1 cellular context compared by ENCODE assay signal in the genomic region with DNA sequence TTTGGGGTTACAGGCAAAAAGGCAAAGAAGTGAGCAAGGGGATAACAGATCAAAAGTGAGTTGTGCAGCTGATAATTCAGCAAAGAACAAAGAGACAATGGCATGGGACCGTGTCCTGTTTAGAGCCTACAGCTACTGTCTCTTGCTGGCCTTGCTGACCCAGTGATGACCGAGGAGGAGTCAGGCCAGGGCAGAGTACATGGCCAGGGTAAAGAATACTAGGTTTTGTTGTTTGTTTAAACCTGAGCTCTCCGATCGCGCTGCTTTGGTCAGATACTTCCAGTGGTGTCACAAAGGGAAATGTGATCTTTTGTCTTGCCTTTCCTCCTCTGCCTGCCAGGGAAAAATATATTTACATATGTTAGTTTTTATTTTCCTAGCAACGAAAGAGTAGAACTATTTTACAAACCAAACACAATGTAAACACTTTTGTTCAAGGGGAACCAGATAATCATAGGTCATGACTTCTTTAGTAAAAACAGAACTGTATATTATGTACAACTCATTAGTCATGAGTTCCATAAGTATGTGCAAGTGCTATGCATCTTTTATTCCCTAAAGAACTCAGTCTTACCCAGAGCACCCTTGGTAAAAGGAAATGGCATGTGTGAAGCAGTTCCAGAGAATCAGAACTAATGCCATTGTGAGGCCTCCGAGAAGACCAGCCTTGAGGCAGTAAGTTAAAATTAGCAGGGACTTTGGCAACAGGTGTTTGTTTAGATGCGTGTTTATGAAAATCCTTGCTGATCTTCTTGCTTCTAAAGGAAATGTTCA.
TF ChIP-seq lines count a peak whose summit lies in the region.

No MANE protein-coding gene starts in this region.

TF ChIP-seq in HepG2, 621 proteins besides CTCF, POLR2A, EP300 and RAD21 (continued from another document):
- TF ChIP-seq ZNF292 (CRISPR knock-in tag; IDR thresholded peaks at IDR 0.05; ENCODE audit: borderline replicate concordance, low read depth): 0 out of 2 replicates have a peak, but pooled peaks have one; percentile 39
- TF ChIP-seq, protein P1, sequence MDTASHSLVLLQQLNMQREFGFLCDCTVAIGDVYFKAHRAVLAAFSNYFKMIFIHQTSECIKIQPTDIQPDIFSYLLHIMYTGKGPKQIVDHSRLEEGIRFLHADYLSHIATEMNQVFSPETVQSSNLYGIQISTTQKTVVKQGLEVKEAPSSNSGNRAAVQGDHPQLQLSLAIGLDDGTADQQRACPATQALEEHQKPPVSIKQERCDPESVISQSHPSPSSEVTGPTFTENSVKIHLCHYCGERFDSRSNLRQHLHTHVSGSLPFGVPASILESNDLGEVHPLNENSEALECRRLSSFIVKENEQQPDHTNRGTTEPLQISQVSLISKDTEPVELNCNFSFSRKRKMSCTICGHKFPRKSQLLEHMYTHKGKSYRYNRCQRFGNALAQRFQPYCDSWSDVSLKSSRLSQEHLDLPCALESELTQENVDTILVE (CRISPR knock-in tag; IDR thresholded peaks at IDR 0.05): no peak
- TF ChIP-seq ZNF781 (CRISPR knock-in tag; IDR thresholded peaks at IDR 0.05; ENCODE audit: borderline replicate concordance, not compliant biosample characterization): no peak
- TF ChIP-seq ZNF24 (IDR thresholded peaks at IDR 0.05): no peak
- TF ChIP-seq ZBTB38 (CRISPR knock-in tag; IDR thresholded peaks at IDR 0.05): no peak
- no peak for TF ChIP-seq CHD2 (IDR thresholded peaks at IDR 0.05; ENCODE audit: low read depth, low read length)
- no peak for TF ChIP-seq ZNF678 (CRISPR knock-in tag; IDR thresholded peaks at IDR 0.05)
- TF ChIP-seq ZNF782 (CRISPR knock-in tag; IDR thresholded peaks at IDR 0.05; ENCODE audit: borderline replicate concordance): no peak
- no peak for TF ChIP-seq MED1 (CRISPR knock-in tag; IDR thresholded peaks at IDR 0.05)
- TF ChIP-seq ZNF747 (CRISPR knock-in tag; IDR thresholded peaks at IDR 0.05; ENCODE audit: borderline replicate concordance): no peak
- peak; percentile 29; the same call in 1 of the 2 replicates for TF ChIP-seq MIXL1 (CRISPR knock-in tag; IDR thresholded peaks at IDR 0.05)
- TF ChIP-seq PAX8 (CRISPR knock-in tag; IDR thresholded peaks at IDR 0.05; ENCODE audit: borderline replicate concordance): no peak
- TF ChIP-seq MTA3 (CRISPR knock-in tag; IDR thresholded peaks at IDR 0.05): no peak
- no peak for TF ChIP-seq SETDB1 (CRISPR knock-in tag; IDR thresholded peaks at IDR 0.05; ENCODE audit: borderline replicate concordance)
- TF ChIP-seq NFIB (CRISPR knock-in tag; IDR thresholded peaks at IDR 0.05; ENCODE audit: borderline replicate concordance): no peak
- TF ChIP-seq SOX13 (IDR thresholded peaks at IDR 0.05): peak; percentile 87
- TF ChIP-seq SOX13 (CRISPR knock-in tag; conservative IDR thresholded peaks at IDR 0.05 in 1 of 2, IDR thresholded peaks at IDR 0.05 in 1 of 2): peak in 1 of 2 experiments; percentile 92; a peak in 2 of 4 replicates
- TF ChIP-seq SRSF9 (IDR thresholded peaks at IDR 0.05; ENCODE audit: borderline replicate concordance, insufficient read depth, low read depth, low read length, poor library complexity, severe bottlenecking): no peak
- TF ChIP-seq AKAP8 (CRISPR knock-in tag; IDR thresholded peaks at IDR 0.05): no peak
- no peak for TF ChIP-seq TRIM24 (CRISPR knock-in tag; IDR thresholded peaks at IDR 0.05)
- TF ChIP-seq, protein P2, sequence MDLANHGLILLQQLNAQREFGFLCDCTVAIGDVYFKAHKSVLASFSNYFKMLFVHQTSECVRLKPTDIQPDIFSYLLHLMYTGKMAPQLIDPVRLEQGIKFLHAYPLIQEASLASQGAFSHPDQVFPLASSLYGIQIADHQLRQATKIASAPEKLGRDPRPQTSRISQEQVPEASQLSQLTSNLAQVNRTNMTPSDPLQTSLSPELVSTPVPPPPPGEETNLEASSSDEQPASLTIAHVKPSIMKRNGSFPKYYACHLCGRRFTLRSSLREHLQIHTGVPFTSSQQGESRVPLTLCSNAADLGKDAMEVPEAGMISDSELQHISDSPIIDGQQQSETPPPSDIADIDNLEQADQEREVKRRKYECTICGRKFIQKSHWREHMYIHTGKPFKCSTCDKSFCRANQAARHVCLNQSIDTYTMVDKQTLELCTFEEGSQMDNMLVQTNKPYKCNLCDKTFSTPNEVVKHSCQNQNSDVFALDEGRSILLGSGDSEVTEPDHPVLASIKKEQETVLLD (CRISPR knock-in tag; IDR thresholded peaks at IDR 0.05; ENCODE audit: low read depth): no peak
- no peak for TF ChIP-seq ZNF17 (CRISPR knock-in tag; IDR thresholded peaks at IDR 0.05)
- TF ChIP-seq ZNF878 (CRISPR knock-in tag; IDR thresholded peaks at IDR 0.05): no peak
- no peak for TF ChIP-seq ZNF335 (CRISPR knock-in tag; IDR thresholded peaks at IDR 0.05)
- TF ChIP-seq HNF4A (CRISPR knock-in tag; IDR thresholded peaks at IDR 0.05): peak; percentile 59
TF ChIP-seq in HepG2: peak in this region for 25.
